12 cellular contexts compared by ENCODE assay signal in genomic region chr4:6109842-6110560, GRCh38.
A peak's percentile ranks its signal among the peaks of the same experiment; 100 is the strongest.
DNase-seq lines count a peak whose midpoint lies in the region; ATAC-seq and TF ChIP-seq lines count a peak whose summit lies in the region.
"Had no signal": no experiment of that assay in that cellular context is flagged by ENCODE, and none has a peak within 500 bp of the region (broad histone marks: within the 10 kb centered on the region; RNA-seq: fewer than 3 reads in every experiment).

No MANE protein-coding gene starts in this region.

- H3K27ac Mint-ChIP-seq in H9 = peak overlapping the region in 2 of 3 experiments; percentile 20 to 39; a peak in 1 of 7 replicates
- H3K27ac Mint-ChIP-seq: brain had no signal

- peaks cover 0 to 3% (median 0%) of the 10 kb centered on the region in 3 experiments; a peak in 3 of 7 replicates for H3K36me3 Mint-ChIP-seq in H9 (ENCODE audit: insufficient read depth in 1 of 3, low read depth in 3 of 3)

- intact Hi-C loops in left colon (cut with DNase I, micrococcal nuclease) = no loop called here

- H2BK12ac ChIP-seq in H9 (ENCODE audit: insufficient read length, low read depth, low read length) (no peak overlapping the region), mesenchymal stem cell (ENCODE audit: low read length in 2 of 2) (no peak overlapping the region)

- peaks cover 0 to 2% of the 10 kb centered on the region in 2 experiments for H3K36me3 ChIP-seq in mesenchymal stem cell (ENCODE audit: control insufficient read depth in 1 of 2, insufficient read depth in 2 of 2, low read depth in 1 of 2, low read length in 2 of 2)
- H3K36me3 ChIP-seq: heart right ventricle, neutrophil had no signal

- TF ChIP-seq CTCF in H9 (conservative IDR thresholded peaks at IDR 0.05) = peak; percentile 82

- no peaks in the 10 kb centered on the region for H3K9me3 Mint-ChIP-seq in H9

- no peak overlapping the region for H3K4me2 ChIP-seq in H9 (ENCODE audit: insufficient read depth, insufficient read length, low read length)
- H3K4me2 ChIP-seq in mesenchymal stem cell (ENCODE audit: low read length, poor library complexity, severe bottlenecking) = no peak overlapping the region

- H3K79me2 ChIP-seq in H9 (ENCODE audit: insufficient read depth, low read length) = no peaks in the 10 kb centered on the region

- H2AFZ ChIP-seq in H9 (ENCODE audit: low read length) (no peak overlapping the region), mesenchymal stem cell (ENCODE audit: low read depth, low read length) (no peak overlapping the region)

- H3K9ac ChIP-seq in H9 (ENCODE audit: extremely low read depth, insufficient read length, low read length) (no peak overlapping the region), mesenchymal stem cell (ENCODE audit: low read length) (no peak overlapping the region)

- no peak overlapping the region for H3K56ac ChIP-seq in H9 (ENCODE audit: insufficient read length, low read depth, low read length)

- H3K14ac ChIP-seq in H9 (ENCODE audit: insufficient read depth, low read length) (no peak overlapping the region), mesenchymal stem cell (ENCODE audit: low read length in 2 of 2) (no peak overlapping the region)

- no peak overlapping the region for H3K4me3 ChIP-seq in mesenchymal stem cell (ENCODE audit: insufficient read depth in 1 of 2, low read depth in 1 of 2, low read length in 2 of 2)
- H3K4me3 ChIP-seq: heart right ventricle had no signal

- peak; percentile 72 for DNase-seq in COLO668 (lab: John Stamatoyannopoulos, UW; ENCODE audit: unreplicated experiment)
- peak; percentile 90 for DNase-seq in H9
- DNase-seq in SK-N-DZ (ENCODE audit: low spot score) = peak; percentile 67
- peak in 1 of 2 donors; percentile 25 for DNase-seq in left colon
- no peak for DNase-seq in midbrain (lab: John Stamatoyannopoulos, UW)
- DNase-seq in NCI-H226 = no peak
- DNase-seq in mesenchymal stem cell = no peak
- DNase-seq: activated CD4-positive, alpha-beta T cell treated with anti-CD3 and anti-CD28 coated beads, Interleukin-2, amount 50 U/mL, for 48 hours; heart right ventricle had no signal

- H3K4ac ChIP-seq in H9 (ENCODE audit: low read depth, low read length) (no peak overlapping the region), mesenchymal stem cell (ENCODE audit: low read depth in 1 of 2, low read length in 2 of 2) (no peak overlapping the region)

- no peaks in the 10 kb centered on the region for H3K23me2 ChIP-seq in H9 (ENCODE audit: insufficient read length, low read depth, low read length, poor library complexity, severe bottlenecking)

- no peak overlapping the region for H4K8ac ChIP-seq in H9 (replicated peaks; ENCODE audit: insufficient read length, low read depth, low read length)
- H4K8ac ChIP-seq in mesenchymal stem cell (ENCODE audit: low read length) = no peak overlapping the region

- H4K91ac ChIP-seq in H9 (ENCODE audit: insufficient read length, low read depth, low read length) = no peak overlapping the region
- no peak overlapping the region for H4K91ac ChIP-seq in mesenchymal stem cell (ENCODE audit: low read length)

- no peak overlapping the region for H2BK20ac ChIP-seq in H9 (ENCODE audit: low read depth, low read length, poor library complexity, severe bottlenecking)

- H3K79me1 ChIP-seq in H9 (ENCODE audit: insufficient read depth, low read depth, low read length, poor library complexity, severe bottlenecking) (no peaks in the 10 kb centered on the region), mesenchymal stem cell (replicated peaks; ENCODE audit: low read length, poor library complexity, severe bottlenecking) (no peaks in the 10 kb centered on the region)

- H3K27me3 Mint-ChIP-seq in H9 (ENCODE audit: low read depth) = peaks cover 31% of the 10 kb centered on the region

- H3K27ac ChIP-seq in H9 (ENCODE audit: insufficient read length, low read depth, low read length) (no peak overlapping the region), mesenchymal stem cell (ENCODE audit: low read length, poor library complexity, severe bottlenecking) (no peak overlapping the region)
- H3K27ac ChIP-seq: heart right ventricle, neutrophil had no signal

- no peak overlapping the region for H2BK5ac ChIP-seq in H9 (ENCODE audit: insufficient read length, low read length)
- no peak overlapping the region for H2BK5ac ChIP-seq in mesenchymal stem cell (ENCODE audit: low read depth, low read length, poor library complexity, severe bottlenecking)

- no peaks in the 10 kb centered on the region for H3K27me3 ChIP-seq in H9 (ENCODE audit: insufficient read depth, low read length)
- H3K27me3 ChIP-seq in mesenchymal stem cell (ENCODE audit: control insufficient read depth in 1 of 2, insufficient read depth in 1 of 2, low read length in 2 of 2) = peaks cover 0 to 78% of the 10 kb centered on the region in 2 experiments

- H2BK120ac ChIP-seq in H9 (ENCODE audit: low read depth, low read length, poor library complexity, severe bottlenecking) (no peak overlapping the region), mesenchymal stem cell (ENCODE audit: low read depth, low read length) (no peak overlapping the region)

- no peak overlapping the region for H3T11ph ChIP-seq in H9 (ENCODE audit: low read length)

- H3K4me3 Mint-ChIP-seq in H9 = no peak overlapping the region
- H3K4me3 Mint-ChIP-seq: brain had no signal

- no peak overlapping the region for H2BK15ac ChIP-seq in H9 (ENCODE audit: low read depth, low read length)
- H2BK15ac ChIP-seq in mesenchymal stem cell (ENCODE audit: low read depth, poor library complexity, severe bottlenecking) = no peak overlapping the region

- no peak overlapping the region for H4K5ac ChIP-seq in H9 (ENCODE audit: insufficient read length, low read depth, low read length)

- H4K20me1 ChIP-seq in H9 (ENCODE audit: control insufficient read depth, insufficient read depth, insufficient read length) = no peaks in the 10 kb centered on the region

- H3K9me3 ChIP-seq in H9 (ENCODE audit: control insufficient read depth, low read depth, low read length) = no peaks in the 10 kb centered on the region
- H3K9me3 ChIP-seq in mesenchymal stem cell (ENCODE audit: control insufficient read depth, low read length) = no peaks in the 10 kb centered on the region
- H3K9me3 ChIP-seq: heart right ventricle, neutrophil had no signal

- H2AK5ac ChIP-seq in H9 (ENCODE audit: insufficient read length, low read length) (no peak overlapping the region), mesenchymal stem cell (ENCODE audit: low read length, severe bottlenecking) (no peak overlapping the region)

- H3K4me1 ChIP-seq in H9 (ENCODE audit: insufficient read depth, low read length) = no peaks in the 10 kb centered on the region
- no peaks in the 10 kb centered on the region for H3K4me1 ChIP-seq in mesenchymal stem cell (ENCODE audit: control insufficient read depth, insufficient read depth, low read depth, low read length)
- H3K4me1 ChIP-seq: heart right ventricle had no signal

- H3K4me1 Mint-ChIP-seq in H9 = peaks cover 27 to 28% of the 10 kb centered on the region in 2 experiments

- H3K18ac ChIP-seq in H9 (ENCODE audit: insufficient read length, low read depth, low read length) (no peak overlapping the region), mesenchymal stem cell (ENCODE audit: low read depth in 1 of 2, low read length in 2 of 2) (no peak overlapping the region)

- H3K23ac ChIP-seq in H9 (ENCODE audit: insufficient read length, low read depth, low read length) (no peak overlapping the region), mesenchymal stem cell (ENCODE audit: low read length in 2 of 2) (no peak overlapping the region)

- ATAC-seq in left colon = peak; percentile 78
- ATAC-seq in GM19328 (IDR thresholded peaks at IDR 0.05; ENCODE audit: unreplicated experiment) = no peak

- no CpG with 5 or more reads among the region's 13 CpGs for WGBS in H9 (ENCODE audit: extremely low coverage, insufficient read length, low lambda C conversion rate)
- 53% methylated on average over 13 of the region's 13 CpGs for WGBS in mesenchymal stem cell

Comparison
In these comparisons a context has a peak if more than half of its experiments do, and no peak if none do; other contexts are left out.
1. DNase-seq: peak in COLO668 (single experiment), H9 (single experiment) and SK-N-DZ (single experiment); none in midbrain (single experiment), NCI-H226 (single experiment) and mesenchymal stem cell (single experiment).